Comparison of ENCODE assay signal across 8 cellular contexts in genomic region chr6:118580585-118581419, GRCh38.
DNase-seq lines count a peak whose midpoint lies in the region; ATAC-seq, FAIRE-seq and TF ChIP-seq lines count a peak whose summit lies in the region.

No MANE protein-coding gene starts in this region.

- POLR2A ChIA-PET in AG04449 (lab: Yijun Ruan, JAX), result no interaction called here

- CTCF ChIA-PET in AG04449 (lab: Yijun Ruan, JAX), result interaction anchor here (0.7 to 4.0 kb wide), 27 partner anchors 8 to 606 kb away, joined by 3 to 94 read pairs (median 4); no protein-coding TSS in a partner anchor

- DNase-seq in AG04449 (ENCODE audit: low read depth, low spot score) (peak; percentile 33), HuH-7.5 (ENCODE audit: low spot score) (peak; percentile 36), RCC 7860 (ENCODE audit: low spot score) (peak; percentile 24), choroid plexus epithelial cell (ENCODE audit: low read depth) (peak; percentile 94), kidney tubule cell (ENCODE audit: low spot score) (peak; percentile 80)

- no peak overlapping the region for H3K27ac ChIP-seq in stomach smooth muscle (ENCODE audit: low read length)

- no peaks in the 10 kb centered on the region for H3K36me3 ChIP-seq in stomach smooth muscle (ENCODE audit: control insufficient read depth in 2 of 2, insufficient read depth in 2 of 2, low read length in 2 of 2)

- no peak for FAIRE-seq in RCC 7860 (lab: Jason Lieb, UNC)

- H3K27me3 ChIP-seq in stomach smooth muscle (ENCODE audit: control insufficient read depth in 1 of 2, insufficient read depth in 2 of 2, low read length in 2 of 2), result no peaks in the 10 kb centered on the region

- no peak for ATAC-seq in HG03159 (IDR thresholded peaks at IDR 0.05; ENCODE audit: unreplicated experiment)

- no peak overlapping the region for H3K9ac ChIP-seq in stomach smooth muscle (ENCODE audit: low read length in 2 of 2)

- H3K4me3 ChIP-seq in AG04449 (ENCODE audit: low read depth, low read length) (no peak overlapping the region), choroid plexus epithelial cell (ENCODE audit: low read depth, low read length) (no peak overlapping the region), stomach smooth muscle (ENCODE audit: low read length in 2 of 2) (peak overlapping the region; percentile 27 to 35)

- TF ChIP-seq CTCF in AG04449 (IDR thresholded peaks at IDR 0.05; ENCODE audit: insufficient read depth, low read length, missing control alignments) (peak; percentile 54), GM12873 (IDR thresholded peaks at IDR 0.05; ENCODE audit: insufficient read depth, low read depth, low read length, missing control alignments) (peak; percentile 68), choroid plexus epithelial cell (conservative IDR thresholded peaks at IDR 0.05; ENCODE audit: low read depth, low read length) (peak; percentile 78)

- H3K4me1 ChIP-seq in stomach smooth muscle (ENCODE audit: control insufficient read depth, insufficient read depth, low read length), result peaks cover 4% of the 10 kb centered on the region

- peaks cover 0 to 4% of the 10 kb centered on the region in 2 donors for H3K9me3 ChIP-seq in stomach smooth muscle (ENCODE audit: control insufficient read depth in 2 of 2, low read length in 2 of 2)

Comparison
In these comparisons a context has a peak if more than half of its experiments do, and no peak if none do; other contexts are left out.
1. DNase-seq: peak in every context shown above with its lines; median percentile 94 in choroid plexus epithelial cell; 80 in kidney tubule cell; 36 in HuH-7.5; 33 in AG04449; 24 in RCC 7860.
2. H3K4me3 ChIP-seq: peak in stomach smooth muscle (2 of 2); none in AG04449 (single experiment) and choroid plexus epithelial cell (single experiment).
3. Peak in every context shown above with its lines, with median percentiles within 50 percentile points of each other: CTCF ChIP-seq.